9 cellular contexts compared by ENCODE assay signal in the genomic region with DNA sequence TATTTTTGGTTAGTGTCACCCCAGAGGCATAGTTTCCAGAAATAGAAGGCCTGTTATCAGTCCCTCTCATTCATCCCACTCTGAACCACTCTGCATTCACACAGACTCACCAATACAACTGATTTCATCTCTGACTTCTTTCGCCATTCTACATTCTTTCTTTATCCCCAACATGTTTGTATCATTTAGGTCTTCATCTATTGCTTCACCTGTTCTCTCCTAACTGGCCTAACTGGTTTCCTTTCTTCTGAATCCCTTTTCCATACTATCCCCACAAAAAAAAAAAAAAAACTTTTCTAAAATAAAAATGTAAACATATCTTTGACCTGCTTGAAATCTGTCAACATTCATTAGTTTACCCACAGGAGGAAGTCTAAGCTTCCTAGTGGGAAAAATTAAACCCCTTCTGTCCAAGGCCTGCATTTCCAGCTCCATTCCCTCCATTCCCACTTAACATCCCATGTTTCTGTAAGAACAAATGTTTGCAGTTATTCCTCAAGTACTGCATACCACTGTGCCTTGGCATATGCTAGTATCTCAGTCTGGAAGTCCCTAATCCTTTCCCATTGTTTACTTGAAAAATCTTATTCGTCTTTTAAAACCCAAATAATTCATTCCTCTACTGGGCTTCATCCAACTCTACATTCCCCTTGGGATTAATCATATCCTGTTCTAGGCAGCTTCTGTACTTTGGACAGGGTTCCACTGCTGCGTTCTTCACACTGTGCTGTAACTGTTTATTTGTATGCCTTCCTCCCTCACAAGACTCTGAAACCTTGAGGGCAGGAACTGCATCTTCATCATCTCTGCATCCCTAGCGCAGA.
DNase-seq lines count a peak whose midpoint lies in the region; ATAC-seq, FAIRE-seq and TF ChIP-seq lines count a peak whose summit lies in the region.
"Had no signal": no experiment of that assay in that cellular context is flagged by ENCODE, and none has a peak within 500 bp of the region (broad histone marks: within the 10 kb centered on the region; RNA-seq: fewer than 3 reads in every experiment).

No MANE protein-coding gene starts in this region.

- H4K20me1 ChIP-seq in neural progenitor cell (ENCODE audit: low read depth) = no peaks in the 10 kb centered on the region

- no peak for TF ChIP-seq CTCF in RWPE1 (conservative IDR thresholded peaks at IDR 0.05; ENCODE audit: low read depth)
- no peak for TF ChIP-seq CTCF in neural progenitor cell (IDR thresholded peaks at IDR 0.05)

- no peak overlapping the region for H3K4me3 Mint-ChIP-seq in neural progenitor cell

- H3K27me3 ChIP-seq in neural progenitor cell = no peaks in the 10 kb centered on the region

- no peak for ATAC-seq in GM21528 (IDR thresholded peaks at IDR 0.05; ENCODE audit: low FRiP score, unreplicated experiment)

- H3K4me1 Mint-ChIP-seq in neural progenitor cell = peaks cover 18% of the 10 kb centered on the region

- H3K4me3 ChIP-seq in neural progenitor cell = no peak overlapping the region

- no peaks in the 10 kb centered on the region for H3K27me3 Mint-ChIP-seq in neural progenitor cell (ENCODE audit: insufficient read depth, low read depth)

- no peak overlapping the region for H2AFZ ChIP-seq in neural progenitor cell (replicated peaks)

- H3K4me2 ChIP-seq in neural progenitor cell = no peak overlapping the region

- CTCF ChIA-PET in RWPE1 (lab: Yijun Ruan, JAX) = interaction anchor here (0.5 to 0.6 kb wide), 2 partner anchors 39 to 1476 kb away, joined by 3 to 4 read pairs; no protein-coding TSS in a partner anchor

- no peak overlapping the region for H3K27ac Mint-ChIP-seq in neural progenitor cell

- POLR2A ChIA-PET in RWPE1 (lab: Yijun Ruan, JAX; ENCODE audit: low non-redundant PET) = no interaction called here

- peaks cover 36% of the 10 kb centered on the region for H3K4me1 ChIP-seq in neural progenitor cell

- peaks cover 14% of the 10 kb centered on the region for H3F3A ChIP-seq in neural progenitor cell (ENCODE audit: low read depth)

- H3K9me3 ChIP-seq in neural progenitor cell (ENCODE audit: low read depth) = no peaks in the 10 kb centered on the region

- no peak overlapping the region for H3K27ac ChIP-seq in RWPE1
- H3K27ac ChIP-seq in neural progenitor cell = peak overlapping the region; percentile 50

- peaks cover 13% of the 10 kb centered on the region for H3K9me3 Mint-ChIP-seq in neural progenitor cell

- no peak overlapping the region for H3K9ac ChIP-seq in neural progenitor cell

- intact Hi-C loops in posterior cingulate gyrus (cut with DNase I) = no loop called here

- DNase-seq in DMS53 (lab: John Stamatoyannopoulos, UW) = peak; percentile 65
- DNase-seq in RWPE1 (ENCODE audit: low spot score) = peak; percentile 81
- DNase-seq in fibroblast of peridontal ligament (ENCODE audit: extremely low read depth) = peak; percentile 60
- no peak for DNase-seq in neural progenitor cell (ENCODE audit: low spot score)
- no peak for DNase-seq in posterior cingulate gyrus
- no peak for DNase-seq in frontal cortex (ENCODE audit: low spot score in 2 of 2)
- DNase-seq in NCI-H1105 treated with DMSO at 0.1 percent for 48 hours (lab: John Stamatoyannopoulos, UW) = no peak
- DNase-seq: effector CD8-positive, alpha-beta T cell had no signal

- FAIRE-seq in frontal cortex (lab: Jason Lieb, UNC) = no peak

- peaks cover 86% of the 10 kb centered on the region for H3K79me2 ChIP-seq in neural progenitor cell (ENCODE audit: low read depth)

- H3K36me3 Mint-ChIP-seq in neural progenitor cell = peaks cover 26% of the 10 kb centered on the region

- no peaks in the 10 kb centered on the region for H3K36me3 ChIP-seq in neural progenitor cell

Comparison
In these comparisons a context has a peak if more than half of its experiments do, and no peak if none do; other contexts are left out.
1. DNase-seq: peak in DMS53 (single experiment), RWPE1 (single experiment) and fibroblast of peridontal ligament (single experiment); none in neural progenitor cell (single experiment), posterior cingulate gyrus (0 of 10), frontal cortex (0 of 2) and NCI-H1105 treated with DMSO at 0.1 percent for 48 hours (single experiment).